Comparison of ENCODE assay signal across 11 cellular contexts in genomic region chr4:160142579-160142978, GRCh38.
DNase-seq lines count a peak whose midpoint lies in the region; ATAC-seq and TF ChIP-seq lines count a peak whose summit lies in the region.
"Had no signal": no experiment of that assay in that cellular context is flagged by ENCODE, and none has a peak within 500 bp of the region (broad histone marks: within the 10 kb centered on the region; RNA-seq: fewer than 3 reads in every experiment).

No MANE protein-coding gene starts in this region.

- no peaks in the 10 kb centered on the region for H3K9me3 ChIP-seq in CD8-positive, alpha-beta T cell (ENCODE audit: low read length)
- no peaks in the 10 kb centered on the region for H3K9me3 ChIP-seq in gastrocnemius medialis

- peaks cover 6% of the 10 kb centered on the region for H3K9me3 Mint-ChIP-seq in CD8-positive, alpha-beta T cell

- DNase-seq in GM13977 (ENCODE audit: low spot score) (peak; percentile 57), NCI-H2081 (lab: John Stamatoyannopoulos, UW) (no peak), coronary artery (ENCODE audit: low spot score) (no peak), gastrocnemius medialis (no peak)
- no peak for DNase-seq in CD8-positive, alpha-beta T cell
- DNase-seq: naive thymus-derived CD4-positive, alpha-beta T cell; NCI-H1694 treated with DMSO at 0.1 percent for 48 hours had no signal

- TF ChIP-seq CTCF in GM13977 (IDR thresholded peaks at IDR 0.05; ENCODE audit: extremely low read depth, insufficient read depth, missing control alignments) (no peak), coronary artery (IDR thresholded peaks at IDR 0.05) (no peak), gastrocnemius medialis (IDR thresholded peaks at IDR 0.05 in 4 of 5, conservative IDR thresholded peaks at IDR 0.05 in 1 of 5) (no peak)
- TF ChIP-seq CTCF in CD8-positive, alpha-beta T cell (IDR thresholded peaks at IDR 0.05), result no peak

- H3K4me1 Mint-ChIP-seq in CD8-positive, alpha-beta T cell (ENCODE audit: low read depth), result no peaks in the 10 kb centered on the region
- H3K4me1 Mint-ChIP-seq: naive thymus-derived CD4-positive, alpha-beta T cell had no signal

- ATAC-seq in GM19452 (IDR thresholded peaks at IDR 0.05; ENCODE audit: unreplicated experiment) (peak; percentile 91), HG02840 (IDR thresholded peaks at IDR 0.05; ENCODE audit: low FRiP score, unreplicated experiment) (peak; percentile 100), HG03520 (IDR thresholded peaks at IDR 0.05; ENCODE audit: unreplicated experiment) (peak; percentile 98), gastrocnemius medialis (no peak)
- ATAC-seq in CD8-positive, alpha-beta T cell, result no peak
- ATAC-seq: naive thymus-derived CD4-positive, alpha-beta T cell had no signal

- no peaks in the 10 kb centered on the region for H3K36me3 ChIP-seq in CD8-positive, alpha-beta T cell (ENCODE audit: insufficient read depth, low read length)
- no peaks in the 10 kb centered on the region for H3K36me3 ChIP-seq in gastrocnemius medialis

- no peak overlapping the region for H3K27ac ChIP-seq in CD8-positive, alpha-beta T cell (ENCODE audit: low read depth, low read length)
- H3K27ac ChIP-seq in coronary artery (no peak overlapping the region), gastrocnemius medialis (no peak overlapping the region)

- in situ Hi-C loops in GM13977 (cut with MboI; ENCODE audit: low pct_unique_long_range_greater_than_20kb, low sequenced_read_pairs, unreplicated experiment), result no loop called here
- in situ Hi-C loops in gastrocnemius medialis (cut with MboI; ENCODE audit: low sequenced_read_pairs in 4 of 4), result no loop called here

- CTCF ChIA-PET in CD8-positive, alpha-beta T cell (lab: Charles Lee), result no interaction called here

- no peaks in the 10 kb centered on the region for H3K27me3 ChIP-seq in CD8-positive, alpha-beta T cell (ENCODE audit: insufficient read depth, low read length)
- no peaks in the 10 kb centered on the region for H3K27me3 ChIP-seq in gastrocnemius medialis

- TF ChIP-seq POLR2A in gastrocnemius medialis (IDR thresholded peaks at IDR 0.05), result no peak

- no peaks in the 10 kb centered on the region for H3K27me3 Mint-ChIP-seq in CD8-positive, alpha-beta T cell (ENCODE audit: low read depth)
- H3K27me3 Mint-ChIP-seq: naive thymus-derived CD4-positive, alpha-beta T cell had no signal

- H3K36me3 Mint-ChIP-seq in CD8-positive, alpha-beta T cell, result no peaks in the 10 kb centered on the region
- H3K36me3 Mint-ChIP-seq: naive thymus-derived CD4-positive, alpha-beta T cell had no signal

- intact Hi-C loops in CD8-positive, alpha-beta T cell (cut with DNase I, micrococcal nuclease), result no loop called here
- intact Hi-C loops in gastrocnemius medialis (cut with DNase I; ENCODE audit: low total_unique reads), result no loop called here

- no peak overlapping the region for H3K27ac Mint-ChIP-seq in CD8-positive, alpha-beta T cell
- H3K27ac Mint-ChIP-seq: naive thymus-derived CD4-positive, alpha-beta T cell had no signal

- H3K4me3 Mint-ChIP-seq in CD8-positive, alpha-beta T cell, result no peak overlapping the region
- H3K4me3 Mint-ChIP-seq: naive thymus-derived CD4-positive, alpha-beta T cell had no signal

- no peak overlapping the region for H3K4me3 ChIP-seq in CD8-positive, alpha-beta T cell (ENCODE audit: low read depth, low read length)
- H3K4me3 ChIP-seq in coronary artery, result no peak overlapping the region
- H3K4me3 ChIP-seq in gastrocnemius medialis, result no peak overlapping the region
- H3K4me3 ChIP-seq: smooth muscle cell had no signal

- POLR2A ChIA-PET in CD8-positive, alpha-beta T cell (lab: Charles Lee), result no interaction called here

- H3K4me1 ChIP-seq in CD8-positive, alpha-beta T cell (ENCODE audit: insufficient read depth, low read length), result no peaks in the 10 kb centered on the region
- no peaks in the 10 kb centered on the region for H3K4me1 ChIP-seq in gastrocnemius medialis

Comparison
In these comparisons a context has a peak if more than half of its experiments do, and no peak if none do; other contexts are left out.
1. ATAC-seq: peak in GM19452 (single experiment), HG02840 (single experiment) and HG03520 (single experiment); none in CD8-positive, alpha-beta T cell (single experiment) and gastrocnemius medialis (0 of 2).